In the genomic region with DNA sequence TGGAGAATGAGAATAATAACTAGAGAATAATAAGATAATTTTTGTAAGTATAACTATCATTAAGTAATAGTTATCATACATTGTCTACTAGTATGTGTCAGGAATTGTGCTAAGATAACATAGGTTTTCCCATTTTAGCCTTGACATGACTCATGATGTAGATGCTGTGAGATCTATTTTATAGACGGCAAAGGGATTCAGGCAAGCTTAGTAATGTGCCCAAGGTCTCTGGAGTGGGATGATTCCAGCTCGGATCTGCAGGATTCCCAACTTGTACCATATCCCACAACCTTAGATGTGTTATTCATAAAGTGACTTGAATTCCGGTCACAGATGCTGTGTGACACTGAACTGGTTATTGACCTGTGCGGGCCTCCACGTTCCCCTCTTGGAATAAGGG, we compare ENCODE assay signal across 1 cellular context.
TF ChIP-seq lines count a peak whose summit lies in the region.

No MANE protein-coding gene starts in this region.

TF ChIP-seq in IMR-90, 13 proteins besides CTCF, POLR2A, EP300 and RAD21:
- no peak for TF ChIP-seq CEBPB (IDR thresholded peaks at IDR 0.05; ENCODE audit: low read depth, low read length)
- TF ChIP-seq MAFK (IDR thresholded peaks at IDR 0.05; ENCODE audit: low read depth, low read length) = no peak
- TF ChIP-seq, protein P1, sequence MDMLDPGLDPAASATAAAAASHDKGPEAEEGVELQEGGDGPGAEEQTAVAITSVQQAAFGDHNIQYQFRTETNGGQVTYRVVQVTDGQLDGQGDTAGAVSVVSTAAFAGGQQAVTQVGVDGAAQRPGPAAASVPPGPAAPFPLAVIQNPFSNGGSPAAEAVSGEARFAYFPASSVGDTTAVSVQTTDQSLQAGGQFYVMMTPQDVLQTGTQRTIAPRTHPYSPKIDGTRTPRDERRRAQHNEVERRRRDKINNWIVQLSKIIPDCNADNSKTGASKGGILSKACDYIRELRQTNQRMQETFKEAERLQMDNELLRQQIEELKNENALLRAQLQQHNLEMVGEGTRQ (IDR thresholded peaks at IDR 0.05; ENCODE audit: low read depth, low read length) = no peak
